9 cellular contexts compared by ENCODE assay signal in genomic region chr10:79488303-79488702, GRCh38. TPM values are rescaled to one million over a fixed set of nuclear protein-coding genes. Genes with fewer than 3 reads are reported as not detected.
DNase-seq lines count a peak whose midpoint lies in the region; ATAC-seq and TF ChIP-seq lines count a peak whose summit lies in the region.
"Had no signal": no experiment of that assay in that cellular context is flagged by ENCODE, and none has a peak within 500 bp of the region (broad histone marks: within the 10 kb centered on the region; RNA-seq: fewer than 3 reads in every experiment).

No MANE protein-coding gene starts in this region.

- H3K14ac ChIP-seq in neuronal stem cell (ENCODE audit: low read length), result no peak overlapping the region

- H3K9ac ChIP-seq in neuronal stem cell (ENCODE audit: low read depth, low read length, poor library complexity), result no peak overlapping the region

- peaks cover 3 to 15% of the 10 kb centered on the region in 2 donors for H3K4me1 ChIP-seq in neuronal stem cell (ENCODE audit: control insufficient read depth in 2 of 2, insufficient read depth in 1 of 2, low read depth in 1 of 2, low read length in 2 of 2)

- H3K27me3 ChIP-seq in neuronal stem cell (ENCODE audit: control insufficient read depth in 3 of 3, insufficient read depth in 3 of 3, low read depth in 1 of 3, low read length in 3 of 3), result peaks cover 0 to 12% (median 0%) of the 10 kb centered on the region in 3 experiments

- no peak overlapping the region for H3K4ac ChIP-seq in neuronal stem cell (ENCODE audit: low read length)

- H3K4me3 ChIP-seq in AG09309 (ENCODE audit: control insufficient read depth, low read depth, low read length), result no peak overlapping the region
- no peak overlapping the region for H3K4me3 ChIP-seq in neuronal stem cell (ENCODE audit: low read length in 2 of 2)

- H2BK15ac ChIP-seq in neuronal stem cell (ENCODE audit: low read length), result no peak overlapping the region

- peaks cover 41% of the 10 kb centered on the region for H3K4me1 Mint-ChIP-seq in nephron progenitor cell
- no peaks in the 10 kb centered on the region for H3K4me1 Mint-ChIP-seq in activated T-cell treated with anti-CD3 and anti-CD28 coated beads, Interleukin-2, amount 50 U/mL, for 24 hours (ENCODE audit: low read depth)

- H3K9me3 Mint-ChIP-seq in nephron progenitor cell, result no peaks in the 10 kb centered on the region
- no peaks in the 10 kb centered on the region for H3K9me3 Mint-ChIP-seq in activated T-cell treated with anti-CD3 and anti-CD28 coated beads, Interleukin-2, amount 50 U/mL, for 24 hours
- H3K9me3 Mint-ChIP-seq: CD14-positive monocyte had no signal

- DNase-seq in AG09309 (ENCODE audit: low read depth) (peak; percentile 69), RPMI7951 (ENCODE audit: low read depth) (peak; percentile 85), fibroblast of the conjunctiva (ENCODE audit: low read depth) (peak; percentile 75), neuronal stem cell (ENCODE audit: low spot score) (no peak), nephron progenitor cell (no peak)
- DNase-seq in activated CD4-positive, alpha-beta T cell treated with anti-CD3 and anti-CD28 coated beads, Interleukin-2, amount 50 U/mL, for 48 hours, result no peak
- DNase-seq in activated T-cell treated with anti-CD3 and anti-CD28 coated beads, Interleukin-2, amount 50 U/mL, for 24 hours, result no peak

- no peak overlapping the region for H4K8ac ChIP-seq in neuronal stem cell (ENCODE audit: low read depth, low read length)

- no peaks in the 10 kb centered on the region for H3K36me3 ChIP-seq in neuronal stem cell (replicated peaks in 1 of 2; ENCODE audit: control insufficient read depth in 2 of 2, insufficient read depth in 2 of 2, low read length in 2 of 2)

- no peak overlapping the region for H2BK120ac ChIP-seq in neuronal stem cell (ENCODE audit: low read depth, low read length)

- ATAC-seq in GM21526 (IDR thresholded peaks at IDR 0.05; ENCODE audit: low FRiP score, unreplicated experiment), result no peak

- no CpG with 5 or more reads among the region's 5 CpGs for WGBS in neuronal stem cell (ENCODE audit: extremely low coverage in 2 of 2, insufficient read length in 2 of 2, insufficient replicate concordance in 1 of 2), 2 donors

- TF ChIP-seq CTCF in AG09309 (IDR thresholded peaks at IDR 0.05; ENCODE audit: control insufficient read depth, insufficient read depth, low read depth, low read length, missing control alignments) (no peak), nephron progenitor cell (IDR thresholded peaks at IDR 0.05) (no peak)

- H3K4me2 ChIP-seq in neuronal stem cell (ENCODE audit: insufficient read depth, low read length, poor library complexity, severe bottlenecking), result no peak overlapping the region

- no peak overlapping the region for H2AFZ ChIP-seq in neuronal stem cell (ENCODE audit: low read length)

- no peak overlapping the region for H3K27ac Mint-ChIP-seq in nephron progenitor cell
- H3K27ac Mint-ChIP-seq in activated T-cell treated with anti-CD3 and anti-CD28 coated beads, Interleukin-2, amount 50 U/mL, for 24 hours, result no peak overlapping the region
- H3K27ac Mint-ChIP-seq: CD14-positive monocyte had no signal

- no peaks in the 10 kb centered on the region for H3K79me1 ChIP-seq in neuronal stem cell (ENCODE audit: low read depth, low read length)

- H3K36me3 Mint-ChIP-seq in nephron progenitor cell (ENCODE audit: low read depth), result no peaks in the 10 kb centered on the region
- H3K36me3 Mint-ChIP-seq in activated T-cell treated with anti-CD3 and anti-CD28 coated beads, Interleukin-2, amount 50 U/mL, for 24 hours (ENCODE audit: low read depth), result no peaks in the 10 kb centered on the region
- H3K36me3 Mint-ChIP-seq: CD14-positive monocyte had no signal

- no peaks in the 10 kb centered on the region for H3K9me3 ChIP-seq in neuronal stem cell (replicated peaks in 1 of 2; ENCODE audit: control insufficient read depth in 2 of 2, insufficient read depth in 1 of 2, low read depth in 1 of 2, low read length in 2 of 2)

- no peak overlapping the region for H3K27ac ChIP-seq in neuronal stem cell (replicated peaks; ENCODE audit: low read length)

- H3K18ac ChIP-seq in neuronal stem cell (ENCODE audit: low read length), result peak overlapping the region; percentile 29

- H3K23ac ChIP-seq in neuronal stem cell (ENCODE audit: low read depth, low read length, poor library complexity), result no peak overlapping the region

- H3K27me3 Mint-ChIP-seq in nephron progenitor cell (ENCODE audit: low read depth, poor library complexity), result peaks cover 6% of the 10 kb centered on the region
- H3K27me3 Mint-ChIP-seq in activated T-cell treated with anti-CD3 and anti-CD28 coated beads, Interleukin-2, amount 50 U/mL, for 24 hours, result no peaks in the 10 kb centered on the region

- H2AK5ac ChIP-seq in neuronal stem cell (ENCODE audit: low read depth, low read length), result no peak overlapping the region

- H3K4me3 Mint-ChIP-seq in nephron progenitor cell, result no peak overlapping the region
- H3K4me3 Mint-ChIP-seq in activated T-cell treated with anti-CD3 and anti-CD28 coated beads, Interleukin-2, amount 50 U/mL, for 24 hours, result no peak overlapping the region
- H3K4me3 Mint-ChIP-seq: CD14-positive monocyte had no signal

- no peak overlapping the region for H2BK12ac ChIP-seq in neuronal stem cell (ENCODE audit: low read length)

- no peak overlapping the region for H2BK5ac ChIP-seq in neuronal stem cell (ENCODE audit: low read length)

- H4K91ac ChIP-seq in neuronal stem cell (ENCODE audit: low read depth, low read length, poor library complexity), result no peak overlapping the region

RNA-seq across cellular contexts. Expression of gene EIF5AL1, which starts 24.0 kb away (rescaled TPM):
- total RNA-seq in RPMI7951 (2014; rRNA removed; shearing (Covaris generic)), result 0.12 and 0.29 TPM in 2 replicates
- 0.38 TPM for polyA plus RNA-seq in neuronal stem cell (2013, experiment 1 of 2)
- polyA plus RNA-seq in neuronal stem cell (2013, experiment 2 of 2), result 0.39 TPM

RNA-seq across cellular contexts. Expression of gene ZCCHC24, which starts 42.9 kb away (rescaled TPM):
- 21.0 and 24.6 TPM in 2 replicates for total RNA-seq in RPMI7951 (2014; rRNA removed; shearing (Covaris generic))
- 10.6 TPM for polyA plus RNA-seq in neuronal stem cell (2013, experiment 1 of 2)
- 10.3 TPM for polyA plus RNA-seq in neuronal stem cell (2013, experiment 2 of 2)

Comparison
In these comparisons a context has a peak if more than half of its experiments do, and no peak if none do; other contexts are left out.
1. DNase-seq: peak in AG09309 (single experiment), RPMI7951 (single experiment) and fibroblast of the conjunctiva (single experiment); none in neuronal stem cell (single experiment), nephron progenitor cell (single experiment), activated CD4-positive, alpha-beta T cell treated with anti-CD3 and anti-CD28 coated beads, Interleukin-2, amount 50 U/mL, for 48 hours (0 of 2) and activated T-cell treated with anti-CD3 and anti-CD28 coated beads, Interleukin-2, amount 50 U/mL, for 24 hours (single experiment).